ENCODE assay signal across 1 cellular context in the genomic region with DNA sequence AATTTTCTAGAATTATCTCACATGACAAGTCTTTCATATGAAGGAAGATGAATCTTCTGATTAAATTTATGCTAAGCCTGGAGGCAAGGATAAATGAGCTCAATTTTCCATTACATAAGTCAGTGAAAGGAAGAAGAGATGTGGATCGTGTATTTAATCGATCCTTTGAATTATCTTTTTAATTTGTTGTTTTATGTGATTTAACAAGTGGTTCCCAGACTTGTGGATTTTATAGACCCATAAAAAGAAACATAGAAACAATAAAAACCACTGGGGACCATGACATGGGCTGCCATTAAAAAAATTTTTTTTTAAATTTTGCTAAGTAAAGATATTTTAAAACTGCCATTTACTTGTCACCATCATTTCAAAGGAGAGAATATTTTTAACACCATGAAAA.
TF ChIP-seq lines count a peak whose summit lies in the region.

No MANE protein-coding gene starts in this region.

TF ChIP-seq in HEK293, 187 proteins besides CTCF, POLR2A, EP300 and RAD21 (continued from another document):
- TF ChIP-seq SCRT1 (tag by site-specific recombination; IDR thresholded peaks at IDR 0.05; ENCODE audit: borderline replicate concordance) (peak; percentile 52; the same call in 1 of the 2 replicates), ZNF610 (tag by site-specific recombination; IDR thresholded peaks at IDR 0.05; ENCODE audit: borderline replicate concordance) (no peak), FEZF1 (tag by site-specific recombination; IDR thresholded peaks at IDR 0.05) (peak; percentile 80), ZNF843 (tag by site-specific recombination; IDR thresholded peaks at IDR 0.05) (peak; percentile 81), BCL11B (tag by site-specific recombination; IDR thresholded peaks at IDR 0.05; ENCODE audit: low read depth) (no peak), ZNF585B (tag by site-specific recombination; IDR thresholded peaks at IDR 0.05) (no peak), ZIC2 (tag by site-specific recombination; IDR thresholded peaks at IDR 0.05) (no peak), ZNF624 (tag by site-specific recombination; IDR thresholded peaks at IDR 0.05) (no peak), ZNF157 (tag by site-specific recombination; IDR thresholded peaks at IDR 0.05) (no peak)
- TF ChIP-seq, protein P1, sequence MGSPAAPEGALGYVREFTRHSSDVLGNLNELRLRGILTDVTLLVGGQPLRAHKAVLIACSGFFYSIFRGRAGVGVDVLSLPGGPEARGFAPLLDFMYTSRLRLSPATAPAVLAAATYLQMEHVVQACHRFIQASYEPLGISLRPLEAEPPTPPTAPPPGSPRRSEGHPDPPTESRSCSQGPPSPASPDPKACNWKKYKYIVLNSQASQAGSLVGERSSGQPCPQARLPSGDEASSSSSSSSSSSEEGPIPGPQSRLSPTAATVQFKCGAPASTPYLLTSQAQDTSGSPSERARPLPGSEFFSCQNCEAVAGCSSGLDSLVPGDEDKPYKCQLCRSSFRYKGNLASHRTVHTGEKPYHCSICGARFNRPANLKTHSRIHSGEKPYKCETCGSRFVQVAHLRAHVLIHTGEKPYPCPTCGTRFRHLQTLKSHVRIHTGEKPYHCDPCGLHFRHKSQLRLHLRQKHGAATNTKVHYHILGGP (tag by site-specific recombination; IDR thresholded peaks at IDR 0.05), result no peak
TF ChIP-seq in HEK293: peak in this region for 5.
